8 cellular contexts compared by ENCODE assay signal in the genomic region with DNA sequence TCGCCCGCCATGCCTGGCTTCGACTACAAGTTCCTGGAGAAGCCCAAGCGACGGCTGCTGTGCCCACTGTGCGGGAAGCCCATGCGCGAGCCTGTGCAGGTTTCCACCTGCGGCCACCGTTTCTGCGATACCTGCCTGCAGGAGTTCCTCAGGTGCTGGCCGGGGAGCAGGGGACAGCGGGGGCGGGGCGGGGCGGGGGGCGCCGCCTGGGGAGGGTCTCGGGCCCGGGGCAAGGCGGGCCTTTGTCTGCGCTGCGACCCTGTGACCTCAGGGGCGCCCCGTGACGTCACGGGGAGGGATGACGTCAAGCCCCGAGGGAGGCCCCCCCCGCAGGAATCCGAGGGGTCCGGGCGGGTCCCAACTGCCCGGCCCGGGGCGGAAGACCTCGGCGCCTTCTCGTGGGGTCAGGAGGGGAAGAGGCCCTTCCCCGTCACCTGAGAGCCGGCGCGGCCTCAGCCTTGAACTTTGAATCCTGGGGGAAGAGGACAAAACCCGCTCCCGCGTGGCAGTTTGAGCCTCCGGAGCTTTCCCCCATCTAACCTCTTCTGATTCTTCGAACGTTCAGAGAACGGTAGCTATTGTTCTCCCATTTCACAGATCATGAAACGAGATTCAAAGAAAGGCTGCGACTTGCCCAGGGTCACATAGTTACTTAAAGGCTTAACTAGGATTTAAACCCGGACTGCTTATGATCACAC. TPM values are rescaled to one million over a fixed set of nuclear protein-coding genes. Genes with fewer than 3 reads are reported as not detected.
A peak's percentile ranks its signal among the peaks of the same experiment; 100 is the strongest.
DNase-seq lines count a peak whose midpoint lies in the region; ATAC-seq and TF ChIP-seq lines count a peak whose summit lies in the region.

No MANE protein-coding gene starts in this region.

- 0 to 2% methylated on average over 14 to 41 of the region's 53 CpGs for WGBS in body of pancreas, 2 donors

- ATAC-seq in HG03521 (IDR thresholded peaks at IDR 0.05; ENCODE audit: unreplicated experiment) (peak; percentile 10), body of pancreas (peak; percentile 8)

- peak in 2 of 3 donors; percentile 64 to 72 for TF ChIP-seq POLR2A in body of pancreas (IDR thresholded peaks at IDR 0.05)

- peak overlapping the region; percentile 93 to 98 (median 94) for H3K27ac ChIP-seq in body of pancreas

- H3K36me3 ChIP-seq in body of pancreas (replicated peaks in 1 of 2; ENCODE audit: insufficient read depth in 1 of 2, low read depth in 2 of 2): peaks cover 0 to 7% of the 10 kb centered on the region in 2 donors

- H3K4me3 ChIP-seq in body of pancreas: peak overlapping the region; percentile 67 to 91

- DNase-seq in NCI-H2227 (lab: John Stamatoyannopoulos, UW; ENCODE audit: unreplicated experiment) (peak; percentile 57), NCI-H2227 treated with DMSO at 0.1 percent for 48 hours (lab: John Stamatoyannopoulos, UW) (no peak), T-helper 9 cell (peak; percentile 66), body of pancreas (peak; percentile 39 to 69 (median 64)), iPS-NIHi11 (ENCODE audit: low spot score) (peak; percentile 78), NCI-H187 (lab: John Stamatoyannopoulos, UW) (no peak)
- peak; percentile 77 for DNase-seq in stimulated activated CD4-positive, alpha-beta T cell treated with anti-CD3 and anti-CD28 coated beads, Interleukin-12 subunit alpha, Interleukin-12 subunit beta, amount 100 ng/mL, for 4 hours

- intact Hi-C loops in body of pancreas (cut with DNase I): no loop called here

- no peaks in the 10 kb centered on the region for H3K9me3 ChIP-seq in body of pancreas

- TF ChIP-seq CTCF in body of pancreas (IDR thresholded peaks at IDR 0.05): peak in 2 of 7 experiments; percentile 1 to 3

- H3K4me1 ChIP-seq in body of pancreas: peaks cover 54% of the 10 kb centered on the region

- H3K27me3 ChIP-seq in body of pancreas: no peaks in the 10 kb centered on the region

RNA-seq across cellular contexts. Expression of a gene that starts 0.4 kb away (rescaled TPM):
- total RNA-seq in body of pancreas: 10 to 100 TPM; 27.5 to 48.1 TPM

RNA-seq across cellular contexts. Expression of a gene that starts 15.7 kb away (rescaled TPM):
- 10 to 100 TPM in 1 of 2 donors, 1 to 10 TPM in 1; 2.9 to 18.5 TPM for total RNA-seq in body of pancreas

RNA-seq across cellular contexts. Expression of a gene that starts 18.2 kb away (rescaled TPM):
- total RNA-seq in body of pancreas: 1 to 10 TPM; 2.0 to 3.1 TPM

RNA-seq across cellular contexts. Expression of a gene that starts 24.5 kb away (rescaled TPM):
- 100 to 1,000 TPM; 208 to 220 TPM for total RNA-seq in body of pancreas

RNA-seq across cellular contexts. Expression of a gene that starts 26.6 kb away (rescaled TPM):
- 10 to 100 TPM; 18.2 to 61.3 TPM for total RNA-seq in body of pancreas

Comparison
In these comparisons a context has a peak if more than half of its experiments do, and no peak if none do; other contexts are left out.
1. DNase-seq: peak in NCI-H2227 (single experiment), T-helper 9 cell (single experiment), body of pancreas (4 of 4), iPS-NIHi11 (single experiment) and stimulated activated CD4-positive, alpha-beta T cell treated with anti-CD3 and anti-CD28 coated beads, Interleukin-12 subunit alpha, Interleukin-12 subunit beta, amount 100 ng/mL, for 4 hours (single experiment); none in NCI-H2227 treated with DMSO at 0.1 percent for 48 hours (single experiment) and NCI-H187 (0 of 2).